1 cellular context compared by ENCODE assay signal in genomic region chr6:143652840-143653239, GRCh38.
TF ChIP-seq lines count a peak whose summit lies in the region.

No MANE protein-coding gene starts in this region.

TF ChIP-seq in IMR-90, 13 proteins besides CTCF, POLR2A, EP300 and RAD21 (continued from another document):
- no peak for TF ChIP-seq BHLHE40 (IDR thresholded peaks at IDR 0.05; ENCODE audit: low read depth, low read length)
- TF ChIP-seq CEBPB (IDR thresholded peaks at IDR 0.05; ENCODE audit: low read depth, low read length): no peak
- TF ChIP-seq SMC3 (IDR thresholded peaks at IDR 0.05; ENCODE audit: low read depth, low read length): no peak
- TF ChIP-seq MAFK (IDR thresholded peaks at IDR 0.05; ENCODE audit: low read depth, low read length): no peak
- no peak for TF ChIP-seq USF2 (IDR thresholded peaks at IDR 0.05; ENCODE audit: low read depth, low read length)
- TF ChIP-seq ELK1 (IDR thresholded peaks at IDR 0.05; ENCODE audit: borderline replicate concordance, low read depth, low read length): no peak
- no peak for TF ChIP-seq NFE2L2 (IDR thresholded peaks at IDR 0.05; ENCODE audit: low read depth, low read length)
